In the genomic region with DNA sequence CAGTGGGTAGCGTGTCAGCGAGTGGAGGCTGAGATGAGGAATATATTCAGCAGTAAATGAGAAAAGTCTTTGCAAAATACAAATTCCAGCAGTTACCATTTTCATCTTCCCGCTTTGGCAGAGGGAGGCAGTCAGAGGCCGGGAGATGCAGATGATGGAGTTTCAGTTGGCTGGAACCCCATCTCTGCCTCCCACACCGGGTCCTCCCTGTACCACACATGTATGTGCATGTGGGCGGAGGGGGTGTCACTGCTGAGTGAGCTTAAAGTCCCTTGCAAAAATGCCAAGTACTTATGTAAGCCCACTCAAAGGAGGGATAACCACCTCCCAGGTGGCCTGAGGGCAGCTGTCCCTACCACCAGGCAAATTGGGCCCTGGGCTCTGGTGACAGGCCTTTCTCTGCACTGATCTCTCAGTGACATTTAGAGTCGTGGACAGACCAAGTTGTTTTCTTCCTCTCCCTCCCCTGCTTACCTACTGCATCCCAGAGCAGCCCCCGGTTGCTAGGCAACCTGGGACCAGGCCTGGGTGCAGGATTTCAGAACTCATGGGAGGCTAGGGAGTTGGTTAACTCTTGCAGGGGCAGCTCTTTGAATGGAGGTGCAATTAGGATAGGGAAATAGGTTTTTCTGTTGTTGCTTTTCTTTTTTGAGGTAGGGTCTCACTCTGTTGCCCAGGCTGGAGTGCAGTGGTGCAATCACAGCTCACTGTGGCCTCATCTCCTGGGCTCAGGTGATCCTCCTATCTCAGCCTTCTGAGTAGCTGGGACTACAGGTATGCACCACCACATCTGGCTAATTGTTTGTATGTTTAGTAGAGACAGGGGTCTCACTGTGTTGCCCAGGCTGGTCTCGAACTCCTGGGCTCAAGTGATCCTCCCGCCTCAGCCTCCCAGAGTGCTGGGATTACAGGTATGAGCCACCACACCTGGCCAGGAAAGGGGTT, we compare ENCODE assay signal across 1 cellular context.
TF ChIP-seq lines count a peak whose summit lies in the region.

No MANE protein-coding gene starts in this region.

TF ChIP-seq in K562, 482 proteins besides CTCF, POLR2A, EP300 and RAD21:
- TF ChIP-seq ZNF121 (CRISPR knock-in tag; conservative IDR thresholded peaks at IDR 0.05) (peak; percentile 89), ZNF384 (IDR thresholded peaks at IDR 0.05; ENCODE audit: low read depth, low read length) (no peak), NR2C2 (CRISPR knock-in tag; IDR thresholded peaks at IDR 0.05) (no peak), NR2C2 (tag; IDR thresholded peaks at IDR 0.05) (no peak), EGR1 (conservative IDR thresholded peaks at IDR 0.05) (peak; percentile 64), RFX1 (IDR thresholded peaks at IDR 0.05) (peak; percentile 87), ZKSCAN3 (CRISPR knock-in tag; IDR thresholded peaks at IDR 0.05) (no peak), HOMEZ (CRISPR knock-in tag; IDR thresholded peaks at IDR 0.05) (no peak)
TF ChIP-seq in K562: peak in this region for 3.
